35 cellular contexts compared by ENCODE assay signal in genomic region chr1:190207733-190208132, GRCh38.
"Had no signal": no experiment of that assay in that cellular context is flagged by ENCODE, and none has a peak within 500 bp of the region (broad histone marks: within the 10 kb centered on the region; RNA-seq: fewer than 3 reads in every experiment).

No MANE protein-coding gene starts in this region.

- H3K36me3 ChIP-seq: MG63 had no signal

- H3K9me3 ChIP-seq: MG63 had no signal

- H3K27me3 ChIP-seq: MG63 had no signal

- H3K4me3 ChIP-seq: MG63 had no signal

- DNase-seq: Karpas-422, Kasumi-1, MG63, MV-4-11, NCI-H1048, NCI-H1092, NCI-H1092 treated with DMSO at 0.1 percent for 48 hours, NCI-H1105, NCI-H1105 treated with DMSO at 0.1 percent for 48 hours, NCI-H1417, NCI-H1417 treated with DMSO at 0.1 percent for 48 hours, NCI-H1436, NCI-H1436 treated with DMSO at 0.1 percent for 48 hours, NCI-H146, NCI-H1694, NCI-H1694 treated with DMSO at 0.1 percent for 48 hours, NCI-H187, NCI-H187 treated with DMSO at 0.1 percent for 48 hours, NCI-H1930, NCI-H2029, NCI-H2029 treated with DMSO at 0.1 percent for 48 hours, NCI-H2081, NCI-H2081 treated with DMSO at 0.1 percent for 48 hours, NCI-H2107, NCI-H2171, NCI-H2171 treated with DMSO at 0.1 percent for 48 hours, NCI-H2227 treated with DMSO at 0.1 percent for 48 hours, NCI-H226, NCI-H345, NCI-H446, NCI-H446 treated with DMSO at 0.1 percent for 48 hours, NCI-H510A, NCI-H510A treated with DMSO at 0.1 percent for 48 hours, NCI-H524, NCI-H524 treated with DMSO at 0.1 percent for 48 hours had no signal
